In the genomic region with DNA sequence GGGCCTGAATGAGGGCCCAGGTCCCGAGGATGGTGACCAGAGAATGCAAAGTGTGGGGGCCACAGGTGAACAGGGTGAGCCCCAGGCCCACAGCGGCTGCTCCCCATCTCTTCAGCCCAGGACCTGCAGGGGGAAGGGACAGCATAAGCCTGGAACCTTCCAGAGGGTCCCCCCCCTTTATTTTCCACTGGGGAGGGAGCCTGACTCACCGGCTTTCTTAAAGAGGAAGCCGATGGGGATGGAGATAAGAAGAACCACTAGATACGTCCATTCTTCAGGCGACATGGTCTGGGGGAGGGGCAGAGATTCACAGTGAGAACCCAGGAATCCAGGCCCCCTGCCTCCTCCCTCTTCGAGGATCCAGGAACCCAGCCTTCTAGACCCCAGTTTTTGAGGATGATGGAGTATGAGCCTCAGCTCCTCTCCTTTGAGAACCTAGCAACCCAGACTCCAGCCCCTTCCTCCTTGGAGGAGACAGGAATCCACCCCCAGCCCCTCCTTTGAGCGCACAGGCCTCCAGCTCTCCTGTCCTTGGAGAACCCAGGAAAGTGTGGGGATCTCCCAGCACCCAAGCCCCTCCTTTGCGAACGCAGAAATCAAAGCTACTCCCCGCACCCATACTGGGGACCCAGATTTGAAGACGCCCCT, we compare ENCODE assay signal across 7 cellular contexts. TPM values are rescaled to one million over a fixed set of nuclear protein-coding genes. Genes with fewer than 3 reads are reported as not detected.
DNase-seq lines count a peak whose midpoint lies in the region; ATAC-seq and TF ChIP-seq lines count a peak whose summit lies in the region.
"Had no signal": no experiment of that assay in that cellular context is flagged by ENCODE, and none has a peak within 500 bp of the region (broad histone marks: within the 10 kb centered on the region; RNA-seq: fewer than 3 reads in every experiment).

No MANE protein-coding gene starts in this region.

- H3K27me3 ChIP-seq in layer of hippocampus (ENCODE audit: control insufficient read depth, insufficient read depth, low read length): no peaks in the 10 kb centered on the region

- DNase-seq in LNCaP clone FGC (ENCODE audit: low read depth) (no peak), activated T-cell treated with anti-CD3 and anti-CD28 coated beads for 48 hours (ENCODE audit: low read depth) (peak; percentile 44), type B pancreatic cell (ENCODE audit: extremely low spot score, unreplicated experiment) (no peak), DMS153 (lab: John Stamatoyannopoulos, UW) (no peak)

- H3K4me3 ChIP-seq in LNCaP clone FGC (ENCODE audit: low read depth, low read length): peak overlapping the region; percentile 89

- TF ChIP-seq CTCF in LNCaP clone FGC (IDR thresholded peaks at IDR 0.05; ENCODE audit: control insufficient read depth, extremely low read depth, insufficient read depth) (no peak), type B pancreatic cell (conservative IDR thresholded peaks at IDR 0.05) (no peak)

- peak overlapping the region; percentile 84 for H3K27ac Mint-ChIP-seq in type B pancreatic cell

- H3K36me3 Mint-ChIP-seq in type B pancreatic cell: peaks cover 8% of the 10 kb centered on the region

- ATAC-seq in HG02759 (IDR thresholded peaks at IDR 0.05; ENCODE audit: unreplicated experiment): no peak

- peak overlapping the region; percentile 100 for H3K27ac ChIP-seq in layer of hippocampus (ENCODE audit: low read depth, low read length)

- H3K4me3 Mint-ChIP-seq in type B pancreatic cell: peak overlapping the region; percentile 90

- H3K9me3 Mint-ChIP-seq in type B pancreatic cell: no peaks in the 10 kb centered on the region

- H3K4me1 Mint-ChIP-seq in type B pancreatic cell (ENCODE audit: unreplicated experiment): peaks cover 7% of the 10 kb centered on the region

- H3K27me3 Mint-ChIP-seq in type B pancreatic cell: no peaks in the 10 kb centered on the region

RNA-seq across cellular contexts. Expression of a gene that starts 1.0 kb away (rescaled TPM):
- 73.3 and 86.7 TPM in 2 replicates for total RNA-seq in type B pancreatic cell (ENCODE audit: low replicate concordance)

RNA-seq across cellular contexts. Expression of a gene that starts 2.8 kb away (rescaled TPM):
- 39.3 and 41.9 TPM in 2 replicates for total RNA-seq in type B pancreatic cell (ENCODE audit: low replicate concordance)

RNA-seq across cellular contexts. Expression of a gene that starts 12.3 kb away (rescaled TPM):
- 1,437 and 1,455 TPM in 2 replicates for total RNA-seq in type B pancreatic cell (ENCODE audit: low replicate concordance)

RNA-seq across cellular contexts. Expression of a gene that starts 15.4 kb away (rescaled TPM):
- 24.2 and 42.1 TPM in 2 replicates for total RNA-seq in type B pancreatic cell (ENCODE audit: low replicate concordance)
- total RNA-seq: lung microvascular endothelial cell had no signal

RNA-seq across cellular contexts. Expression of a gene that starts 28.8 kb away (rescaled TPM):
- total RNA-seq in type B pancreatic cell (ENCODE audit: low replicate concordance): 6.6 and 7.5 TPM in 2 replicates
